ENCODE assay signal across 8 cellular contexts in the genomic region with DNA sequence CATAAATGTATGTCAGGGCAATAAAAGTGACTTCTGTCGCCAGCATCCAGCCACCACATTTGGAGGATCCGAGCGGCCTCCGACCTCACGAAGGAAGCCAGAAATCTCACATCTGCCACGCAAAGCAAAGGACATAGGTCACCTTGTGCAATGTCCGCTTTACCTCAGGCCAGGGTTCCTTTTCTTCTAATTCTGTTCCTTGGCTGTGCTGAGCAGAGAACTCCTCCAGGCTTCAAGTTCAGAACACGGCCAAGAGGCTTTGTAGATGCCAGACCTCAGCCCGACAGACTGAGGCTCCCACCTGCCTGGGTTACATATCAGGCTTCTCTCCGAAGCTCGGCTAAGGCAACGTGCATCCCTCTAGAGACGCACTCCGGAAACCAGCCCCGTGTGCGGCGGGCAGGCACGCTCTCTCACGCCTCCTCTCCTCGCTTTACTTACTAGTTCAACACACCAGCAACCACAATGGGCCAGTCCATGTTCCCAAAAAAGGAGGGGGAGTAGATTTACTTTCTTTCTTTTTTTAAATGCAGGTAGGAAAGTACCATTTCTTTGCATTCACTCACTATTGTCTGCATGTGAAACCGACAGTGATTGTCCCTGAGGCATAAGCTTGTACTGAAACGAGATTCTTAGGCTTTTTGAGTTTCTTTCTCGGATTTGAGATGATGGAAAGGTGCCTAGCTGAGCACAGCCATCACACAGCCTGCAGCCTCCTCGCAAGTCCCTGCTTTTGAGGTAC.
DNase-seq lines count a peak whose midpoint lies in the region; ATAC-seq, FAIRE-seq and TF ChIP-seq lines count a peak whose summit lies in the region.

No MANE protein-coding gene starts in this region.

- H3K4me3 Mint-ChIP-seq in brain: peak overlapping the region; percentile 82 to 92 (median 89)

- H3K27ac ChIP-seq in spleen: peak overlapping the region; percentile 42 to 88 (median 79)

- H3K27me3 Mint-ChIP-seq in brain: peaks cover 85% of the 10 kb centered on the region

- H3K9me3 ChIP-seq in spleen: no peaks in the 10 kb centered on the region

- TF ChIP-seq POLR2A in GM12892 (IDR thresholded peaks at IDR 0.05; ENCODE audit: low read depth, low read length) (peak; percentile 85), spleen (IDR thresholded peaks at IDR 0.05) (peak in 1 of 3 donors; percentile 90)

- no peaks in the 10 kb centered on the region for H3K36me3 ChIP-seq in spleen

- peaks cover 58% of the 10 kb centered on the region for H3K4me1 Mint-ChIP-seq in brain

- peak; percentile 98 for ATAC-seq in HG02642 (IDR thresholded peaks at IDR 0.05; ENCODE audit: poor library complexity, unreplicated experiment)

- H3K4me3 ChIP-seq in spleen: peak overlapping the region; percentile 14 to 70 (median 36)

- no peaks in the 10 kb centered on the region for H3K36me3 Mint-ChIP-seq in brain

- peak overlapping the region; percentile 63 to 99 (median 98) for H3K27ac Mint-ChIP-seq in brain

- H3K4me1 ChIP-seq in spleen: peaks cover 17 to 69% (median 54%) of the 10 kb centered on the region in 6 donors

- H3K9me3 Mint-ChIP-seq in brain: no peaks in the 10 kb centered on the region

- 3 to 6% (median 4%) methylated on average over 24 of the region's 24 CpGs for WGBS in spleen, 5 donors

- no peak for TF ChIP-seq CTCF in brain (conservative IDR thresholded peaks at IDR 0.05)
- peak in 1 of 11 experiments; percentile 6 for TF ChIP-seq CTCF in spleen (IDR thresholded peaks at IDR 0.05 in 8 of 11, conservative IDR thresholded peaks at IDR 0.05 in 3 of 11)

- no peaks in the 10 kb centered on the region for H3K27me3 ChIP-seq in spleen (replicated peaks in 1 of 7)

- DNase-seq in GM12892 (ENCODE audit: insufficient read length) (peak; percentile 71), NCI-H1417 treated with DMSO at 0.1 percent for 48 hours (lab: John Stamatoyannopoulos, UW) (peak; percentile 61), T-helper 2 cell (peak; percentile 56 to 98 (median 82)), iPS-NIHi7 (ENCODE audit: extremely low spot score) (peak; percentile 91), spleen (peak; percentile 95), globus pallidus (ENCODE audit: low spot score) (no peak)

- intact Hi-C loops in spleen (cut with DNase I; ENCODE audit: low total_unique reads): no loop called here

- peak; percentile 99 for FAIRE-seq in GM12892 (lab: Jason Lieb, UNC)
